Comparison of ENCODE assay signal across 28 cellular contexts in genomic region chr19:422213-422916, GRCh38. TPM values are rescaled to one million over a fixed set of nuclear protein-coding genes. Genes with fewer than 3 reads are reported as not detected.
"Had no signal": no experiment of that assay in that cellular context is flagged by ENCODE, and none has a peak within 500 bp of the region (broad histone marks: within the 10 kb centered on the region; RNA-seq: fewer than 3 reads in every experiment).

No MANE protein-coding gene starts in this region.

- H3K9me3 ChIP-seq: gastrocnemius medialis, heart left ventricle, suprapubic skin, transverse colon, upper lobe of right lung, uterus had no signal

- H3K36me3 ChIP-seq: gastrocnemius medialis, transverse colon, upper lobe of right lung, uterus had no signal

- H3K27me3 Mint-ChIP-seq: memory B cell, progenitor cell of endocrine pancreas had no signal

- H3K27me3 ChIP-seq: dorsolateral prefrontal cortex, gastrocnemius medialis, heart left ventricle, hepatocyte, suprapubic skin, transverse colon, upper lobe of right lung, uterus had no signal

- H3K4me3 ChIP-seq: dorsolateral prefrontal cortex, gastrocnemius medialis, heart left ventricle, hepatocyte, lung, smooth muscle cell, suprapubic skin, transverse colon, upper lobe of right lung, uterus had no signal

- ATAC-seq: esophagus mucosa, gastrocnemius medialis, sciatic nerve, upper lobe of right lung had no signal

- H3K4me3 Mint-ChIP-seq: memory B cell; nephron; stimulated activated naive CD8-positive, alpha-beta T cell treated with anti-CD3 and anti-CD28 coated beads, Interleukin-15, amount 100 ng/mL, for 72 hours had no signal

- H3K79me2 ChIP-seq: hepatocyte had no signal

- H3K4me1 ChIP-seq: parathyroid adenoma, suprapubic skin, transverse colon, upper lobe of right lung, uterus had no signal

- H2AFZ ChIP-seq: hepatocyte, parathyroid adenoma had no signal

- H3K4me2 ChIP-seq: hepatocyte, smooth muscle cell had no signal

- H3K4me1 Mint-ChIP-seq: memory B cell; stimulated activated naive CD8-positive, alpha-beta T cell treated with anti-CD3 and anti-CD28 coated beads, Interleukin-15, amount 100 ng/mL, for 72 hours had no signal

- H3K36me3 Mint-ChIP-seq: memory B cell had no signal

- DNase-seq: cerebellar nuclear complex; effector CD4-positive, alpha-beta T cell; foreskin fibroblast; gastrocnemius medialis; kidney; stimulated activated CD4-positive, alpha-beta T cell treated with anti-CD3 and anti-CD28 coated beads, Interleukin-12 subunit alpha, Interleukin-12 subunit beta, amount 100 ng/mL, for 4 hours; stimulated activated CD4-positive, alpha-beta T cell treated with anti-CD3 and anti-CD28 coated beads, Interleukin-1b, Interleukin-23, amount 100 ng/mL, for 48 hours; stimulated activated CD4-positive, alpha-beta T cell treated with anti-CD3 and anti-CD28 coated beads, Interleukin-4, amount 100 ng/mL, for 1 hour; stimulated activated CD8-positive, alpha-beta memory T cell treated with anti-CD3 and anti-CD28 coated beads, Interleukin-4, amount 100 ng/mL, for 48 hours; stimulated activated naive CD4-positive, alpha-beta T cell; stimulated activated naive CD8-positive, alpha-beta T cell treated with anti-CD3 and anti-CD28 coated beads, Interleukin-15, amount 100 ng/mL, for 72 hours; transverse colon; upper lobe of right lung; uterus had no signal

- H3K27ac Mint-ChIP-seq: memory B cell; nephron; progenitor cell of endocrine pancreas; stimulated activated naive CD8-positive, alpha-beta T cell treated with anti-CD3 and anti-CD28 coated beads, Interleukin-15, amount 100 ng/mL, for 72 hours had no signal

- H3K9me3 Mint-ChIP-seq: memory B cell; nephron; stimulated activated naive CD8-positive, alpha-beta T cell treated with anti-CD3 and anti-CD28 coated beads, Interleukin-15, amount 100 ng/mL, for 72 hours had no signal

- H3K27ac ChIP-seq: dorsolateral prefrontal cortex, epithelial cell of prostate, gastrocnemius medialis, heart left ventricle, hepatocyte, parathyroid adenoma, suprapubic skin, transverse colon, upper lobe of right lung, uterus had no signal

RNA-seq across cellular contexts. Expression of gene C2CD4C, which starts 13.4 kb away (rescaled TPM):
- total RNA-seq: mononuclear cell had no signal
